9 cellular contexts compared by ENCODE assay signal in genomic region chrX:130028196-130028595, GRCh38. TPM values are rescaled to one million over a fixed set of nuclear protein-coding genes. Genes with fewer than 3 reads are reported as not detected.
A peak's percentile ranks its signal among the peaks of the same experiment; 100 is the strongest.
DNase-seq lines count a peak whose midpoint lies in the region; ATAC-seq, FAIRE-seq and TF ChIP-seq lines count a peak whose summit lies in the region.
"Had no signal": no experiment of that assay in that cellular context is flagged by ENCODE, and none has a peak within 500 bp of the region (broad histone marks: within the 10 kb centered on the region; RNA-seq: fewer than 3 reads in every experiment).

No MANE protein-coding gene starts in this region.

- peak; percentile 62 to 74 (median 68) for TF ChIP-seq CTCF in pancreas (IDR thresholded peaks at IDR 0.05)

- no peak overlapping the region for H3K4me3 ChIP-seq in pancreas

- no peaks in the 10 kb centered on the region for H3K4me1 ChIP-seq in pancreas

- H3K4me3 Mint-ChIP-seq in activated CD8-positive, alpha-beta memory T cell treated with anti-CD3 and anti-CD28 coated beads, Interleukin-2, amount 10 ng/mL, durations not matched to agents 7 days and 5 days = no peak overlapping the region

- H3K36me3 Mint-ChIP-seq in activated CD8-positive, alpha-beta memory T cell treated with anti-CD3 and anti-CD28 coated beads, Interleukin-2, amount 10 ng/mL, durations not matched to agents 7 days and 5 days = peaks cover 10% of the 10 kb centered on the region

- FAIRE-seq in pancreas (lab: Jason Lieb, UNC) = no peak
- FAIRE-seq: TTC549 had no signal

- H3K9me3 Mint-ChIP-seq in activated CD8-positive, alpha-beta memory T cell treated with anti-CD3 and anti-CD28 coated beads, Interleukin-2, amount 10 ng/mL, durations not matched to agents 7 days and 5 days (ENCODE audit: low read depth) = no peaks in the 10 kb centered on the region

- DNase-seq in ELF-1 (ENCODE audit: low read depth, low spot score) (peak; percentile 59), M059J (ENCODE audit: low read depth) (peak; percentile 20), fibroblast of gingiva (ENCODE audit: low read depth) (peak; percentile 29), pancreas (peak; percentile 14 to 80 (median 45)), GF-D8 (lab: John Stamatoyannopoulos, UW) (no peak)
- peak; percentile 56 for DNase-seq in activated CD8-positive, alpha-beta memory T cell treated with anti-CD3 and anti-CD28 coated beads, Interleukin-2, amount 10 ng/mL, durations not matched to agents 7 days and 5 days

- H3K27ac Mint-ChIP-seq in activated CD8-positive, alpha-beta memory T cell treated with anti-CD3 and anti-CD28 coated beads, Interleukin-2, amount 10 ng/mL, durations not matched to agents 7 days and 5 days = no peak overlapping the region

- H3K36me3 ChIP-seq in pancreas = no peaks in the 10 kb centered on the region

- peaks cover 13% of the 10 kb centered on the region for H3K4me1 Mint-ChIP-seq in activated CD8-positive, alpha-beta memory T cell treated with anti-CD3 and anti-CD28 coated beads, Interleukin-2, amount 10 ng/mL, durations not matched to agents 7 days and 5 days

- CTCF ChIA-PET in activated CD8-positive, alpha-beta memory T cell treated with anti-CD3 and anti-CD28 coated beads, Interleukin-2, amount 10 ng/mL, durations not matched to agents 7 days and 5 days (lab: Charles Lee) = interaction anchor here (0.7 to 7.1 kb wide), 22 partner anchors 9 to 423 kb away, joined by 3 to 107 read pairs (median 4); no protein-coding TSS in a partner anchor

- WGBS in pancreas, 2 donors = 47 to 52% methylated on average over 5 of the region's 5 CpGs

- ATAC-seq in activated CD8-positive, alpha-beta memory T cell treated with anti-CD3 and anti-CD28 coated beads, Interleukin-2, amount 10 ng/mL, durations not matched to agents 7 days and 5 days = no peak
- ATAC-seq in pancreas (peak; percentile 53 to 76 (median 60)), HG03095 (IDR thresholded peaks at IDR 0.05; ENCODE audit: unreplicated experiment) (no peak), HG03442 (IDR thresholded peaks at IDR 0.05; ENCODE audit: unreplicated experiment) (no peak)

- no peaks in the 10 kb centered on the region for H3K27me3 ChIP-seq in pancreas

- no peaks in the 10 kb centered on the region for H3K9me3 ChIP-seq in pancreas

- H3K27ac ChIP-seq in pancreas = no peak overlapping the region

- H3K27me3 Mint-ChIP-seq in activated CD8-positive, alpha-beta memory T cell treated with anti-CD3 and anti-CD28 coated beads, Interleukin-2, amount 10 ng/mL, durations not matched to agents 7 days and 5 days = no peaks in the 10 kb centered on the region

- intact Hi-C loops in pancreas (cut with DNase I) = loop anchor here in 1 of 3 donors (5.0 kb wide), 1 partner anchor 101 kb away; no protein-coding TSS in a partner anchor

RNA-seq across cellular contexts. Expression of gene BCORL1, which starts 45.8 kb away (rescaled TPM):
- 1.7 and 4.0 TPM in 2 replicates for total RNA-seq in M059J (2014; rRNA removed; shearing (Covaris generic))
- 10 to 100 TPM in 1 of 2 experiments, 1 to 10 TPM in 1; 9.1 to 10.2 TPM for total RNA-seq in activated CD8-positive, alpha-beta memory T cell treated with anti-CD3 and anti-CD28 coated beads, Interleukin-2, amount 10 ng/mL, durations not matched to agents 7 days and 5 days
- 10 to 100 TPM in 1 of 6 donors, 1 to 10 TPM in 5; 3.5 to 11.1 (median 6.0) TPM for total RNA-seq in pancreas
- 1 to 10 TPM; 1.7 to 3.7 TPM for polyA plus RNA-seq in pancreas

Comparison
In these comparisons a context has a peak if more than half of its experiments do, and no peak if none do; other contexts are left out.
1. ATAC-seq: peak in pancreas (4 of 4); none in activated CD8-positive, alpha-beta memory T cell treated with anti-CD3 and anti-CD28 coated beads, Interleukin-2, amount 10 ng/mL, durations not matched to agents 7 days and 5 days (single experiment), HG03095 (single experiment) and HG03442 (single experiment).